16 cellular contexts compared by ENCODE assay signal in the genomic region with DNA sequence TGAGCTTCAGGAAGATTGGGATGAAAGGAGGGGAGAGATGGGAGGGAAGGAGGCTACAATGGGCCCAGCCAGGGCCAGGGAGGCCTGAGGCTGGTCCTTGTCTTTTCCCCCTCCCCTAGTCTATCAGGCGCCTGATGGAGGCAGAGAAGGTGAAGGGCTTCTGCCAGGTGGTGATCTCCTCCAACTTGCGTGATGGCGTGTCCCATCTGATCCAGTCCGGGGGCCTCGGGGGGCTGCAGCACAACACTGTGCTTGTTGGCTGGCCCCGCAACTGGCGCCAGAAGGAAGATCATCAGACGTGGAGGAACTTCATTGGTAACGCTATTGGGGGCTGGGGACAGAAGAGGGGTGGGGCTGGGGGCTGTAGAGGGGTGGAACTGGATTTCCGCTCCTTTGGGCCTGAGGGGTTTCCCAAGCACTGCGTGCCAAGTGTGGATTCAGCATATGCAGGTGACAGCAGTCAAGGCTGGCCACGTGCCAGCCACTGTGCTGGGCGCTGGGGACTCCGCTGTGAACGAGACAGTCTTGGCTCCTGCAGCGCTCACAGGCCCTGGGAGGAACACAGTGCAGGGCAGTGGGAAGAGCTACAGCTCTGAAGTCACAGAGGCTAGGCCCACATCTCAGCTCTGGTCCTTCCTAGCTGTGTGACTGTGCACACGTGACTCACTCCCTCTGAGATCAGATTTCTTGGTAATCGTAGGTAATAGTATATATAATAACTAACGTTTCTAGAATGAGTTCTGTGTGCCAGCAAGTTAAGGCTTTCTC. TPM values are rescaled to one million over a fixed set of nuclear protein-coding genes. Genes with fewer than 3 reads are reported as not detected.
DNase-seq lines count a peak whose midpoint lies in the region; ATAC-seq, FAIRE-seq and TF ChIP-seq lines count a peak whose summit lies in the region.
"Had no signal": no experiment of that assay in that cellular context is flagged by ENCODE, and none has a peak within 500 bp of the region (broad histone marks: within the 10 kb centered on the region; RNA-seq: fewer than 3 reads in every experiment).

No MANE protein-coding gene starts in this region.

- no peaks in the 10 kb centered on the region for H3K36me3 ChIP-seq in testis (ENCODE audit: low read depth, missing control alignments)
- H3K36me3 ChIP-seq: colonic mucosa, gastroesophageal sphincter had no signal

- intact Hi-C loops in testis (cut with DNase I; ENCODE audit: low total_unique reads) = no loop called here

- FAIRE-seq in HTR-8/SVneo (lab: Jason Lieb, UNC) = peak; percentile 85

- no peaks in the 10 kb centered on the region for H3K27me3 ChIP-seq in testis
- H3K27me3 ChIP-seq: colonic mucosa had no signal

- no peak for ATAC-seq in HG03039 (IDR thresholded peaks at IDR 0.05; ENCODE audit: unreplicated experiment)
- ATAC-seq in GM18505 (IDR thresholded peaks at IDR 0.05; ENCODE audit: unreplicated experiment) = no peak
- ATAC-seq: gastroesophageal sphincter; natural killer cell treated with Interleukin-12 subunit alpha and Interleukin-12 subunit beta and Interleukin-15 and Interleukin-18, amount 100 ng/mL, for 72 hours had no signal

- H3K4me3 ChIP-seq in testis = no peak overlapping the region
- H3K4me3 ChIP-seq: colonic mucosa, gastroesophageal sphincter had no signal

- H3K9me3 ChIP-seq in testis = no peaks in the 10 kb centered on the region
- H3K9me3 ChIP-seq: colonic mucosa, gastroesophageal sphincter had no signal

- no peak for TF ChIP-seq CTCF in testis (IDR thresholded peaks at IDR 0.05)

- DNase-seq in NCI-H2107 treated with DMSO at 0.1 percent for 48 hours (lab: John Stamatoyannopoulos, UW; ENCODE audit: unreplicated experiment) = peak; percentile 32
- DNase-seq in NCI-H2107 (lab: John Stamatoyannopoulos, UW) = no peak
- DNase-seq in HTR-8/SVneo (ENCODE audit: insufficient read length, low spot score) = peak; percentile 58
- peak; percentile 74 for DNase-seq in NCI-H69 (lab: John Stamatoyannopoulos, UW)
- peak; percentile 26 for DNase-seq in iPS-NIHi11 (ENCODE audit: low spot score)
- no peak for DNase-seq in testis
- DNase-seq: activated effector memory CD4-positive, alpha-beta T cell treated with anti-CD3 and anti-CD28 coated beads, Interleukin-2, amount 50 U/mL, for 16 hours; CD8-positive, alpha-beta memory T cell; colonic mucosa; immature natural killer cell; MV-4-11 had no signal

- WGBS in testis, 2 donors = 55 to 74% methylated on average over 16 to 19 of the region's 19 CpGs

- H3K4me1 ChIP-seq in testis = no peaks in the 10 kb centered on the region
- H3K4me1 ChIP-seq: colonic mucosa, gastroesophageal sphincter had no signal

- H3K27ac ChIP-seq in testis = no peak overlapping the region
- H3K27ac ChIP-seq: colonic mucosa, gastroesophageal sphincter had no signal

- no peak for TF ChIP-seq POLR2A in testis (IDR thresholded peaks at IDR 0.05)
- TF ChIP-seq POLR2A in GM18505 (IDR thresholded peaks at IDR 0.05; ENCODE audit: borderline replicate concordance, extremely low read depth, insufficient read depth, insufficient read length) = no peak

RNA-seq across cellular contexts. Expression of a gene that starts 22.7 kb away (rescaled TPM):
- 1 to 10 TPM; 5.5 to 9.2 TPM for total RNA-seq in testis
- polyA plus RNA-seq in testis (ENCODE audit: insufficient read depth, low read depth, low replicate concordance) = 15.5 TPM
- total RNA-seq: CD8-positive, alpha-beta memory T cell; gastroesophageal sphincter; natural killer cell treated with Interleukin-12 subunit alpha and Interleukin-12 subunit beta and Interleukin-15 and Interleukin-18, amount 100 ng/mL, for 72 hours had no signal
- polyA plus RNA-seq: CD8-positive, alpha-beta memory T cell had no signal

RNA-seq across cellular contexts. Expression of a gene that starts 38.0 kb away (rescaled TPM):
- 10 to 100 TPM; 55.6 to 66.2 TPM for total RNA-seq in testis
- polyA plus RNA-seq in testis (ENCODE audit: insufficient read depth, low read depth, low replicate concordance) = 64.0 TPM

RNA-seq across cellular contexts. Expression of a gene that starts 43.0 kb away (rescaled TPM):
- under 1 TPM; 0.39 to 0.56 TPM for total RNA-seq in testis
- 10.0 TPM for polyA plus RNA-seq in testis (ENCODE audit: insufficient read depth, low read depth, low replicate concordance)
- total RNA-seq: lung microvascular endothelial cell had no signal
- polyA plus RNA-seq: CD8-positive, alpha-beta memory T cell had no signal

Comparison
In these comparisons a context has a peak if more than half of its experiments do, and no peak if none do; other contexts are left out.
1. DNase-seq: peak in NCI-H2107 treated with DMSO at 0.1 percent for 48 hours (single experiment), HTR-8/SVneo (single experiment), NCI-H69 (single experiment) and iPS-NIHi11 (single experiment); none in NCI-H2107 (single experiment) and testis (single experiment).